Comparison of ENCODE assay signal across 8 cellular contexts in the genomic region with DNA sequence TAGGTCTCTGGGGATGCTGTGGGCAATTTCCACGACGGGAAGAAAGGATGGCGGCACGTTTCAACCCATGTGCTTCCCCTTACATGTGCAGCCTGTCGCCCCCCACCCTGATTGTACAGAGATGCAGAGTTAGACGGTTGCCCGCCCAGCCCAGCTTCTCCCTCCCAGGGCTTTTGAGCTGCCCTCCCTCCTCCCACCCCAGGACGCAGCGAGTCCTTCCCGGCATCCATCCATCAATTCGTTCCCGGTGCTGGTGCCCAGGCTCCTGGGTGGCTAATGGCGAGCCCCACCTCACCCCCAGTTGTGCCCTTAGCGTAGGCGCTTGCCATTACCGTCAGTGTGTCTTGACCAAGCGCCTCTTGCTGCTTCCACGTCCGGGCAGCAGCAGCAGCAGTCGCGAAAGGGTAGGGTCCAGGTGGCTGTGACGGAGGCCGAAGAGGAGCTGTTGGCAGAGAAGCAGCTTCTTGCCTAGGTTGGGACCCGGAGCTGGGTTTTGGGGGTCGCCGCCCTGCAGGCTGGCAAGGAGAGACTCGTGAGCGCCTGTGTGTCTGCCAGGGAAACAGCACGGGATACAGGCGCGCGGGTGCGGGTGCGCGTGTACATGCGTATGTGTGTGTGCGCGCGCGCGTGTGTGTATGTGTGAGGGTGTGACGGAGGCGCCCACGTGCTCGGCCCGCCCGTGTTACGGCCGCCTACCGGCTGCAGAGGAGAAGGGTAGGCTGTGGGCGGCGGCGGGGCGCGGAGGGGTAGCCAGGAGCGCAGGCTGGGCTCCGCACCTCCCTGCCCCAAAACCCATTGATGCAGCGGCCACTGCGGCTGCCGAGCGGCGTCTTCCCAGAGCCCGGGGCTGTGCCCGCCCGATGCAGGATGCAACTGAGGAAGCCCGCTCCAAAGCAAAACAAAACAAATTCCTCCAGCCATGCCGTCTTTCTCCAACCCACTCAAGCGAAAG. TPM values are rescaled to one million over a fixed set of nuclear protein-coding genes. Genes with fewer than 3 reads are reported as not detected.
DNase-seq lines count a peak whose midpoint lies in the region; ATAC-seq lines count a peak whose summit lies in the region.

A gene (minus strand): TSS at position 609 of the 952 bp plus-strand sequence. CDS start 20,679 bp downstream, outside the sequence.

- DNase-seq in stimulated activated CD4-positive, alpha-beta T cell treated with anti-CD3 and anti-CD28 coated beads, Interleukin-1b, Interleukin-23, amount 100 ng/mL, for 48 hours: peak; percentile 16
- DNase-seq in stimulated activated CD4-positive, alpha-beta T cell treated with anti-CD3 and anti-CD28 coated beads, Interleukin-2, amount 100 ng/mL, for 48 hours: no peak
- peak; percentile 42 for DNase-seq in NCI-H2081 treated with DMSO at 0.1 percent for 48 hours (lab: John Stamatoyannopoulos, UW)
- DNase-seq in activated T-helper 1 cell treated with anti-CD3 and anti-CD28 coated beads, Interleukin-12 subunit alpha, Interleukin-12 subunit beta, Interleukin-2, Interleukin-4 antibody, amounts not matched to agents 30 ng/mL and 10 ng/mL and 1 ng/mL, durations not matched to agents 14 hours and 24 hours and 36 hours (ENCODE audit: low spot score): no peak
- DNase-seq in globus pallidus (ENCODE audit: low spot score): peak; percentile 86
- DNase-seq in nucleus accumbens (lab: John Stamatoyannopoulos, UW): peak; percentile 15 to 96 (median 79)
- no peak for DNase-seq in GM19240 (ENCODE audit: insufficient read length, low spot score)

- ATAC-seq in GM21423 (IDR thresholded peaks at IDR 0.05; ENCODE audit: unreplicated experiment): no peak

- H3K27me3 Mint-ChIP-seq in activated T-helper 1 cell treated with anti-CD3 and anti-CD28 coated beads, Interleukin-12 subunit alpha, Interleukin-12 subunit beta, Interleukin-2, Interleukin-4 antibody, amounts not matched to agents 30 ng/mL and 10 ng/mL and 1 ng/mL, durations not matched to agents 14 hours and 24 hours and 36 hours (ENCODE audit: insufficient read depth): peaks cover 42% of the 10 kb centered on the region

- H3K4me1 Mint-ChIP-seq in activated T-helper 1 cell treated with anti-CD3 and anti-CD28 coated beads, Interleukin-12 subunit alpha, Interleukin-12 subunit beta, Interleukin-2, Interleukin-4 antibody, amounts not matched to agents 30 ng/mL and 10 ng/mL and 1 ng/mL, durations not matched to agents 14 hours and 24 hours and 36 hours (ENCODE audit: low read depth): peaks cover 16% of the 10 kb centered on the region

- H3K9me3 Mint-ChIP-seq in activated T-helper 1 cell treated with anti-CD3 and anti-CD28 coated beads, Interleukin-12 subunit alpha, Interleukin-12 subunit beta, Interleukin-2, Interleukin-4 antibody, amounts not matched to agents 30 ng/mL and 10 ng/mL and 1 ng/mL, durations not matched to agents 14 hours and 24 hours and 36 hours: no peaks in the 10 kb centered on the region

- no peak within 1 kb of the TSS for H3K27ac Mint-ChIP-seq in activated T-helper 1 cell treated with anti-CD3 and anti-CD28 coated beads, Interleukin-12 subunit alpha, Interleukin-12 subunit beta, Interleukin-2, Interleukin-4 antibody, amounts not matched to agents 30 ng/mL and 10 ng/mL and 1 ng/mL, durations not matched to agents 14 hours and 24 hours and 36 hours

- H3K4me3 Mint-ChIP-seq in activated T-helper 1 cell treated with anti-CD3 and anti-CD28 coated beads, Interleukin-12 subunit alpha, Interleukin-12 subunit beta, Interleukin-2, Interleukin-4 antibody, amounts not matched to agents 30 ng/mL and 10 ng/mL and 1 ng/mL, durations not matched to agents 14 hours and 24 hours and 36 hours: peak within 1 kb of the TSS; percentile 59

- no peaks in the 10 kb centered on the region for H3K36me3 Mint-ChIP-seq in activated T-helper 1 cell treated with anti-CD3 and anti-CD28 coated beads, Interleukin-12 subunit alpha, Interleukin-12 subunit beta, Interleukin-2, Interleukin-4 antibody, amounts not matched to agents 30 ng/mL and 10 ng/mL and 1 ng/mL, durations not matched to agents 14 hours and 24 hours and 36 hours (ENCODE audit: low read depth)

- intact Hi-C loops in activated T-helper 1 cell treated with anti-CD3 and anti-CD28 coated beads, Interleukin-12 subunit alpha, Interleukin-12 subunit beta, Interleukin-2, Interleukin-4 antibody, amounts not matched to agents 30 ng/mL and 10 ng/mL and 1 ng/mL, durations not matched to agents 14 hours and 24 hours and 36 hours (cut with micrococcal nuclease): no loop called here

RNA-seq across cellular contexts. Expression of the gene that starts here (rescaled TPM):
- total RNA-seq in activated T-helper 1 cell treated with anti-CD3 and anti-CD28 coated beads, Interleukin-12 subunit alpha, Interleukin-12 subunit beta, Interleukin-2, Interleukin-4 antibody, amounts not matched to agents 30 ng/mL and 10 ng/mL and 1 ng/mL, durations not matched to agents 14 hours and 24 hours and 36 hours: not detected in 2 replicates

Comparison
In these comparisons a context has a peak if more than half of its experiments do, and no peak if none do; other contexts are left out.
1. DNase-seq: peak in stimulated activated CD4-positive, alpha-beta T cell treated with anti-CD3 and anti-CD28 coated beads, Interleukin-1b, Interleukin-23, amount 100 ng/mL, for 48 hours (single experiment), NCI-H2081 treated with DMSO at 0.1 percent for 48 hours (single experiment), globus pallidus (single experiment) and nucleus accumbens (56 of 56); none in stimulated activated CD4-positive, alpha-beta T cell treated with anti-CD3 and anti-CD28 coated beads, Interleukin-2, amount 100 ng/mL, for 48 hours (0 of 2), activated T-helper 1 cell treated with anti-CD3 and anti-CD28 coated beads, Interleukin-12 subunit alpha, Interleukin-12 subunit beta, Interleukin-2, Interleukin-4 antibody, amounts not matched to agents 30 ng/mL and 10 ng/mL and 1 ng/mL, durations not matched to agents 14 hours and 24 hours and 36 hours (single experiment) and GM19240 (single experiment).